Comparison of ENCODE assay signal across 8 cellular contexts in genomic region chr1:19597463-19598309, GRCh38. TPM values are rescaled to one million over a fixed set of nuclear protein-coding genes. Genes with fewer than 3 reads are reported as not detected.
DNase-seq lines count a peak whose midpoint lies in the region; TF ChIP-seq lines count a peak whose summit lies in the region.

No MANE protein-coding gene starts in this region.

- no peaks in the 10 kb centered on the region for H3K9me3 ChIP-seq in neural progenitor cell (ENCODE audit: low read depth)

- peaks cover 50% of the 10 kb centered on the region for H4K20me1 ChIP-seq in neural progenitor cell (ENCODE audit: low read depth)

- peak; percentile 21 to 36 for DNase-seq in NCI-H2081 (lab: John Stamatoyannopoulos, UW)
- DNase-seq in NCI-H2081 treated with DMSO at 0.1 percent for 48 hours (lab: John Stamatoyannopoulos, UW): no peak
- DNase-seq in HT1080 (ENCODE audit: low read depth): peak; percentile 34
- DNase-seq in activated CD4-positive, alpha-beta memory T cell treated with anti-CD3 and anti-CD28 coated beads for 36 hours: peak; percentile 77
- DNase-seq in fibroblast of peridontal ligament (ENCODE audit: extremely low read depth): peak; percentile 54
- DNase-seq in neural progenitor cell (ENCODE audit: low spot score): no peak
- DNase-seq in NCI-H2107 treated with DMSO at 0.1 percent for 48 hours (lab: John Stamatoyannopoulos, UW; ENCODE audit: unreplicated experiment): no peak
- DNase-seq in DMS153 treated with DMSO at 0.1 percent for 48 hours (lab: John Stamatoyannopoulos, UW; ENCODE audit: unreplicated experiment): no peak

- H3K4me2 ChIP-seq in neural progenitor cell: peak overlapping the region; percentile 94

- peaks cover 8% of the 10 kb centered on the region for H3K4me1 ChIP-seq in neural progenitor cell

- H3K9ac ChIP-seq in neural progenitor cell: peak overlapping the region; percentile 75

- H3K27me3 Mint-ChIP-seq in activated CD4-positive, alpha-beta memory T cell treated with anti-CD3 and anti-CD28 coated beads for 36 hours: no peaks in the 10 kb centered on the region
- peaks cover 3% of the 10 kb centered on the region for H3K27me3 Mint-ChIP-seq in neural progenitor cell (ENCODE audit: insufficient read depth, low read depth)

- H3K27me3 ChIP-seq in neural progenitor cell: peaks cover 1% of the 10 kb centered on the region

- peaks cover 26% of the 10 kb centered on the region for H3K36me3 Mint-ChIP-seq in activated CD4-positive, alpha-beta memory T cell treated with anti-CD3 and anti-CD28 coated beads for 36 hours
- peaks cover 2% of the 10 kb centered on the region for H3K36me3 Mint-ChIP-seq in neural progenitor cell

- peaks cover 7% of the 10 kb centered on the region for H3F3A ChIP-seq in neural progenitor cell (ENCODE audit: low read depth)

- peak overlapping the region; percentile 88 for H3K4me3 ChIP-seq in neural progenitor cell

- POLR2A ChIA-PET in activated CD4-positive, alpha-beta memory T cell treated with anti-CD3 and anti-CD28 coated beads for 36 hours (lab: Charles Lee): interaction anchor here (0.5 to 1.3 kb wide), 9 partner anchors 8 to 343 kb away, joined by 3 to 6 read pairs (median 3); partner anchors contain the start of gene NBL1

- no peak overlapping the region for H3K27ac ChIP-seq in neural progenitor cell

- CTCF ChIA-PET in activated CD4-positive, alpha-beta memory T cell treated with anti-CD3 and anti-CD28 coated beads for 36 hours (lab: Charles Lee): interaction anchor here (0.9 to 2.8 kb wide), 8 partner anchors 15 to 207 kb away, joined by 3 to 10 read pairs (median 4); no protein-coding TSS in a partner anchor

- H2AFZ ChIP-seq in neural progenitor cell (replicated peaks): peak overlapping the region; percentile 89

- TF ChIP-seq CTCF in neural progenitor cell (IDR thresholded peaks at IDR 0.05): no peak

- H3K79me2 ChIP-seq in neural progenitor cell (ENCODE audit: low read depth): peaks cover 58% of the 10 kb centered on the region

- peaks cover 53% of the 10 kb centered on the region for H3K4me1 Mint-ChIP-seq in activated CD4-positive, alpha-beta memory T cell treated with anti-CD3 and anti-CD28 coated beads for 36 hours (ENCODE audit: low read depth)
- H3K4me1 Mint-ChIP-seq in neural progenitor cell: peaks cover 21% of the 10 kb centered on the region

- peak overlapping the region; percentile 92 for H3K4me3 Mint-ChIP-seq in activated CD4-positive, alpha-beta memory T cell treated with anti-CD3 and anti-CD28 coated beads for 36 hours
- peak overlapping the region; percentile 100 for H3K4me3 Mint-ChIP-seq in neural progenitor cell

- no peaks in the 10 kb centered on the region for H3K36me3 ChIP-seq in neural progenitor cell

- no peaks in the 10 kb centered on the region for H3K9me3 Mint-ChIP-seq in activated CD4-positive, alpha-beta memory T cell treated with anti-CD3 and anti-CD28 coated beads for 36 hours
- no peaks in the 10 kb centered on the region for H3K9me3 Mint-ChIP-seq in neural progenitor cell

- H3K27ac Mint-ChIP-seq in activated CD4-positive, alpha-beta memory T cell treated with anti-CD3 and anti-CD28 coated beads for 36 hours: peak overlapping the region; percentile 100
- peak overlapping the region; percentile 84 for H3K27ac Mint-ChIP-seq in neural progenitor cell

- intact Hi-C loops in activated CD4-positive, alpha-beta memory T cell treated with anti-CD3 and anti-CD28 coated beads for 36 hours (cut with micrococcal nuclease): loop anchor here (2.0 to 10.0 kb wide), 4 partner anchors 287 to 673 kb away; partner anchors contain the start of genes OTUD3 and UBR4

RNA-seq across cellular contexts. Expression of gene NBL1, which starts 46.4 kb away (rescaled TPM):
- total RNA-seq in HT1080 (2014; rRNA removed; shearing (Covaris generic)): 38.9 and 44.7 TPM in 2 replicates
- polyA plus RNA-seq in HT1080 (2015; cell fraction: cytosol; rRNA removed): 24.9 and 33.6 TPM in 2 replicates
- 12.7 and 14.4 TPM in 2 replicates for polyA plus RNA-seq in HT1080 (2015; cell fraction: nucleus; rRNA removed)
- total RNA-seq in activated CD4-positive, alpha-beta memory T cell treated with anti-CD3 and anti-CD28 coated beads for 36 hours: 10 to 100 TPM; 25.0 to 31.3 TPM
- total RNA-seq in neural progenitor cell (ENCODE audit: low replicate concordance): 2.4 and 7.7 TPM in 2 replicates

Comparison
In these comparisons a context has a peak if more than half of its experiments do, and no peak if none do; other contexts are left out.
1. DNase-seq: peak in NCI-H2081 (2 of 2), HT1080 (single experiment), activated CD4-positive, alpha-beta memory T cell treated with anti-CD3 and anti-CD28 coated beads for 36 hours (single experiment) and fibroblast of peridontal ligament (single experiment); none in NCI-H2081 treated with DMSO at 0.1 percent for 48 hours (single experiment), neural progenitor cell (single experiment), NCI-H2107 treated with DMSO at 0.1 percent for 48 hours (single experiment) and DMS153 treated with DMSO at 0.1 percent for 48 hours (single experiment).